In the genomic region with DNA sequence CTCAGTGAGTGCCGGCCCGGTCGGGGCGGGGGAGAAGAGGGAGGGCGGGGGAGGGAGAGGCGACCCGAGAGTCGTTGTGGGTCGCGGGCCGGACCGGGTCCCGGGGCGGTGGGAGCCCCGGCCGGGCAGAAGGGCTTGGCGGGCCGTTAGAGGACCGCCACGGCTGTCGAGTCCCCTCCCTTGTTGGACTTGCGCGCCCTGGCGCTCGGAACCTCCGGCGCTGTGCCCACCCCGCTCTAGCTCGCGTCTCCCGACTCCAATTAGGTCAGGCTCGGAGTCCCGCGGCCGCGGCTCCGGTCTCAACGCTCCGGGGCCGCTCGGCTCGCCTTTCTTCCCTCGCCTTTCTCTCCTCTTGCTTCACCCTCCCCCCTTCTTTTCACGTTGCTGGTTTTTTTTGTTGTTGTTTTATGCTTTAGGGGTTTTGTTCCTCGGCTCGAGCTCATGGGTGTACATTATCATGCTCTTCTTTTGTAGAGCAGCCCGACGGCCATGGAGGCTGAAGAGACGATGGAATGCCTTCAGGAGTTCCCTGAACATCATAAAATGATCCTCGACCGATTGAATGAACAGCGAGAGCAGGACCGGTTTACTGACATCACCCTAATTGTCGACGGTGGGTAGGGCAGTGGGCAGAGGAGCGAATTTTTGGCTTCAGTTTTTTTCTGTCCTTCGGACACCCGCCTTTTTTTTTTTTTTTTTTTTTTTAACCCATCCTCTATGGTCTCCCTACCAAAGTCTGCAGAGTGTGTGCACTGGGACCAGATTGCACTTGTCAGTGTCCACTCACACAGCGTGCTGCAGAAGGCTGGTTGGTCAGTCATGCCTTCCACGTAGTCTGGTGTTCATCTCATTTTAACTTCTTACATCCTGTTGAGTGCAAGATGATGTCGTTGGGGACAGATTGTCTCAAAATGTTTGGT, we compare ENCODE assay signal across 8 cellular contexts. TPM values are rescaled to one million over a fixed set of nuclear protein-coding genes. Genes with fewer than 3 reads are reported as not detected.
DNase-seq lines count a peak whose midpoint lies in the region; TF ChIP-seq lines count a peak whose summit lies in the region.

No MANE protein-coding gene starts in this region.

- no peak for TF ChIP-seq CTCF in SU-DHL-6 (IDR thresholded peaks at IDR 0.05; ENCODE audit: insufficient read depth, low read length, poor library complexity, severe bottlenecking)

- peak overlapping the region; percentile 93 for H3K4me2 ChIP-seq in SU-DHL-6 (ENCODE audit: low read depth, low read length, poor library complexity, severe bottlenecking)

- H3K9me2 ChIP-seq in SU-DHL-6 (replicated peaks; ENCODE audit: insufficient read depth, low read length): no peaks in the 10 kb centered on the region

- peak overlapping the region; percentile 81 for H2AFZ ChIP-seq in SU-DHL-6 (ENCODE audit: low read depth, low read length, severe bottlenecking)

- no peaks in the 10 kb centered on the region for H3K9me3 Mint-ChIP-seq in activated naive CD4-positive, alpha-beta T cell treated with anti-CD3 and anti-CD28 coated beads, Interleukin-2, amount 50 U/mL, for 24 hours

- peaks cover 43% of the 10 kb centered on the region for H3K4me1 Mint-ChIP-seq in activated naive CD4-positive, alpha-beta T cell treated with anti-CD3 and anti-CD28 coated beads, Interleukin-2, amount 50 U/mL, for 24 hours

- peak overlapping the region; percentile 84 for H3K27ac ChIP-seq in SU-DHL-6 (ENCODE audit: low read depth, low read length)

- H3K4me3 ChIP-seq in SU-DHL-6 (ENCODE audit: insufficient read depth, low read length, poor library complexity, severe bottlenecking): peak overlapping the region; percentile 90

- H4K20me1 ChIP-seq in SU-DHL-6 (ENCODE audit: low read depth, low read length): no peaks in the 10 kb centered on the region

- peaks cover 17% of the 10 kb centered on the region for H3K36me3 Mint-ChIP-seq in activated naive CD4-positive, alpha-beta T cell treated with anti-CD3 and anti-CD28 coated beads, Interleukin-2, amount 50 U/mL, for 24 hours

- H3K27me3 Mint-ChIP-seq in activated naive CD4-positive, alpha-beta T cell treated with anti-CD3 and anti-CD28 coated beads, Interleukin-2, amount 50 U/mL, for 24 hours: no peaks in the 10 kb centered on the region

- H3K27ac Mint-ChIP-seq in activated naive CD4-positive, alpha-beta T cell treated with anti-CD3 and anti-CD28 coated beads, Interleukin-2, amount 50 U/mL, for 24 hours: peak overlapping the region; percentile 97

- H3K79me2 ChIP-seq in SU-DHL-6 (ENCODE audit: insufficient read depth, low read length): peaks cover 53% of the 10 kb centered on the region

- peak; percentile 69 for TF ChIP-seq POLR2A in erythroblast (IDR thresholded peaks at IDR 0.05; ENCODE audit: low read length)

- H3K27me3 ChIP-seq in SU-DHL-6 (ENCODE audit: low read length): no peaks in the 10 kb centered on the region

- peaks cover 27% of the 10 kb centered on the region for H3K36me3 ChIP-seq in SU-DHL-6 (ENCODE audit: low read length)

- peak overlapping the region; percentile 94 for H3K9ac ChIP-seq in SU-DHL-6 (ENCODE audit: low read length)

- DNase-seq in activated naive CD4-positive, alpha-beta T cell (lab: John Stamatoyannopoulos, UW): no peak
- DNase-seq in GOT3 (lab: John Stamatoyannopoulos, UW) (peak; percentile 54), KG1 (lab: John Stamatoyannopoulos, UW) (peak; percentile 74), erythroblast (lab: John Stamatoyannopoulos, UW) (peak; percentile 67 to 72), myocyte (ENCODE audit: low read depth) (peak; percentile 54), medulla oblongata (ENCODE audit: extremely low spot score) (no peak)

- no peaks in the 10 kb centered on the region for H3K9me3 ChIP-seq in SU-DHL-6 (ENCODE audit: insufficient read depth, low read length)

- peaks cover 4% of the 10 kb centered on the region; the same call in 1 of the 2 replicates for H3F3A ChIP-seq in SU-DHL-6 (ENCODE audit: insufficient read depth)

- H3K4me3 Mint-ChIP-seq in activated naive CD4-positive, alpha-beta T cell treated with anti-CD3 and anti-CD28 coated beads, Interleukin-2, amount 50 U/mL, for 24 hours: peak overlapping the region; percentile 94

RNA-seq across cellular contexts. Expression of gene ZNF131, which starts 1.1 kb away (rescaled TPM):
- 37.9 and 41.5 TPM in 2 replicates for total RNA-seq in myocyte
- polyA plus RNA-seq in myocyte (2012): 16.1 TPM

Comparison
In these comparisons a context has a peak if more than half of its experiments do, and no peak if none do; other contexts are left out.
1. DNase-seq: peak in GOT3 (single experiment), KG1 (single experiment), erythroblast (2 of 2) and myocyte (single experiment); none in activated naive CD4-positive, alpha-beta T cell (0 of 4) and medulla oblongata (single experiment).